Comparison of ENCODE assay signal across 9 cellular contexts in the genomic region with DNA sequence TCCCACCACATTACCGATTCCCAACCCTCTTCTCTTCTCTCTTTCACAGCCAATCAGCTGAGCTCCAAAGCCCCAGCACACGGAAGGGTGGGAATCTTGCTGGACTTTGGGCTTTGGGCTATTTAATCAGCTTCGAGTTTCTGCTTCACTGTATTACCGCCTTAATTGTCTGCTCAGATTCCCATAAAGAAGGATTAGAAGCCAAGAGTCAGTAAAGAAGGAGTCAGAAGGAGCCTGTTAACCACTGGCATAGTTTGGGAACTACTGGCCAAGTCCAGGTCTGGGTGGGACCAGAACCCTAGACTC. TPM values are rescaled to one million over a fixed set of nuclear protein-coding genes. Genes with fewer than 3 reads are reported as not detected.
DNase-seq lines count a peak whose midpoint lies in the region; ATAC-seq and TF ChIP-seq lines count a peak whose summit lies in the region.
"Had no signal": no experiment of that assay in that cellular context is flagged by ENCODE, and none has a peak within 500 bp of the region (broad histone marks: within the 10 kb centered on the region; RNA-seq: fewer than 3 reads in every experiment).

No MANE protein-coding gene starts in this region.

- peaks cover 74 to 91% (median 79%) of the 10 kb centered on the region in 10 experiments for H3K4me1 ChIP-seq in BLaER1 treated with 17β-estradiol and CSF1 and Interleukin-3, amounts not matched to agents 10 nM and 100 nM
- H3K4me1 ChIP-seq in RWPE2 (ENCODE audit: insufficient read depth, poor library complexity, severe bottlenecking): peaks cover 31% of the 10 kb centered on the region
- H3K4me1 ChIP-seq in osteoblast (ENCODE audit: insufficient read depth, low read length): peaks cover 76% of the 10 kb centered on the region

- H3K27ac ChIP-seq in BLaER1 treated with 17β-estradiol and CSF1 and Interleukin-3, amounts not matched to agents 10 nM and 100 nM: peak overlapping the region in 10 of 11 experiments; percentile 25 to 95 (median 88); a peak in 18 of 22 replicates
- H3K27ac ChIP-seq in RWPE2 (ENCODE audit: poor library complexity, severe bottlenecking): peak overlapping the region; percentile 15
- H3K27ac ChIP-seq in osteoblast (ENCODE audit: low read depth, low read length): peak overlapping the region; percentile 66

- H2AFZ ChIP-seq in osteoblast (ENCODE audit: low read length): no peak overlapping the region

- no peaks in the 10 kb centered on the region for H3K9me3 ChIP-seq in BLaER1 treated with 17β-estradiol and CSF1 and Interleukin-3, amounts not matched to agents 10 nM and 100 nM (replicated peaks in 1 of 11)
- H3K9me3 ChIP-seq in RWPE2 (ENCODE audit: severe bottlenecking): no peaks in the 10 kb centered on the region
- no peaks in the 10 kb centered on the region for H3K9me3 ChIP-seq in osteoblast (ENCODE audit: low read depth, low read length)

- H3K27me3 ChIP-seq in BLaER1 treated with 17β-estradiol and CSF1 and Interleukin-3, amounts not matched to agents 10 nM and 100 nM: 0 out of 22 replicates have a peak, but pooled peaks cover 0 to 6% (median 0%) of the 10 kb centered on the region in 11 experiments
- H3K27me3 ChIP-seq in RWPE2 (ENCODE audit: insufficient read depth, poor library complexity, severe bottlenecking): no peaks in the 10 kb centered on the region
- H3K27me3 ChIP-seq in osteoblast (ENCODE audit: insufficient read depth, low read length): no peaks in the 10 kb centered on the region

- H4K20me1 ChIP-seq in BLaER1 treated with 17β-estradiol and CSF1 and Interleukin-3, amounts not matched to agents 10 nM and 100 nM: peaks cover 0 to 94% (median 81%) of the 10 kb centered on the region in 11 experiments; a peak in 20 of 22 replicates
- H4K20me1 ChIP-seq in osteoblast (ENCODE audit: insufficient read depth, low read length): peaks cover 65% of the 10 kb centered on the region

- no peak for DNase-seq in RWPE2 (ENCODE audit: low spot score)
- DNase-seq in fibroblast of villous mesenchyme (ENCODE audit: low read depth): no peak
- no peak for DNase-seq in osteoblast (ENCODE audit: insufficient read length, low spot score, missing footprints)
- no peak for DNase-seq in cerebellar nuclear complex (lab: John Stamatoyannopoulos, UW)
- no peak for DNase-seq in SIG-M5 (lab: John Stamatoyannopoulos, UW)
- no peak for DNase-seq in MV-4-11 (lab: John Stamatoyannopoulos, UW)
- no peak for DNase-seq in NCI-H128 (lab: John Stamatoyannopoulos, UW; ENCODE audit: unreplicated experiment)
- DNase-seq: NCI-H526 treated with DMSO at 0.1 percent for 48 hours had no signal

- peaks cover 0 to 47% (median 19%) of the 10 kb centered on the region in 11 experiments; a peak in 13 of 22 replicates for H3K36me3 ChIP-seq in BLaER1 treated with 17β-estradiol and CSF1 and Interleukin-3, amounts not matched to agents 10 nM and 100 nM
- peaks cover 27% of the 10 kb centered on the region for H3K36me3 ChIP-seq in RWPE2 (ENCODE audit: low read depth)
- H3K36me3 ChIP-seq in osteoblast (ENCODE audit: insufficient read depth, low read length): peaks cover 8% of the 10 kb centered on the region

- TF ChIP-seq CTCF in RWPE2 (IDR thresholded peaks at IDR 0.05; ENCODE audit: poor library complexity, severe bottlenecking) (no peak), fibroblast of villous mesenchyme (IDR thresholded peaks at IDR 0.05; ENCODE audit: insufficient read depth, low read depth, low read length) (no peak), osteoblast (IDR thresholded peaks at IDR 0.05; ENCODE audit: extremely low read depth, low read depth, low read length) (no peak)

- H3K9ac ChIP-seq in BLaER1 treated with 17β-estradiol and CSF1 and Interleukin-3, amounts not matched to agents 10 nM and 100 nM: peak overlapping the region; percentile 32 to 97 (median 89); a peak in 19 of 22 replicates

- peak overlapping the region; percentile 86 to 99 (median 97) for H3K4me2 ChIP-seq in BLaER1 treated with 17β-estradiol and CSF1 and Interleukin-3, amounts not matched to agents 10 nM and 100 nM
- H3K4me2 ChIP-seq in osteoblast (ENCODE audit: insufficient read depth, low read length): peak overlapping the region; percentile 73

- H3K79me2 ChIP-seq in osteoblast (ENCODE audit: insufficient read depth, low read length): peaks cover 97% of the 10 kb centered on the region

- ATAC-seq in RWPE2 (ENCODE audit: low read depth): no peak

- H3K4me3 ChIP-seq in BLaER1 treated with 17β-estradiol and CSF1 and Interleukin-3, amounts not matched to agents 10 nM and 100 nM: peak overlapping the region in 9 of 10 experiments; percentile 67 to 98 (median 90); a peak in 18 of 20 replicates
- H3K4me3 ChIP-seq in RWPE2 (ENCODE audit: severe bottlenecking): no peak overlapping the region
- peak overlapping the region; percentile 15 for H3K4me3 ChIP-seq in fibroblast of villous mesenchyme (ENCODE audit: low read depth, low read length)
- peak overlapping the region; percentile 58 for H3K4me3 ChIP-seq in osteoblast (ENCODE audit: insufficient read depth, low read length)

RNA-seq across cellular contexts. Expression of gene SPRY4, which starts 4.4 kb away (rescaled TPM):
- total RNA-seq in fibroblast of villous mesenchyme (22.9 and 23.2 TPM in 2 replicates), osteoblast (5.4 and 5.9 TPM in 2 replicates)

Comparison
In these comparisons a context has a peak if more than half of its experiments do, and no peak if none do; other contexts are left out.
1. H3K27ac ChIP-seq: peak in every context shown above with its lines; median percentile 88 in BLaER1 treated with 17β-estradiol and CSF1 and Interleukin-3, amounts not matched to agents 10 nM and 100 nM; 66 in osteoblast; 15 in RWPE2.